ENCODE assay signal across 22 cellular contexts in the genomic region with DNA sequence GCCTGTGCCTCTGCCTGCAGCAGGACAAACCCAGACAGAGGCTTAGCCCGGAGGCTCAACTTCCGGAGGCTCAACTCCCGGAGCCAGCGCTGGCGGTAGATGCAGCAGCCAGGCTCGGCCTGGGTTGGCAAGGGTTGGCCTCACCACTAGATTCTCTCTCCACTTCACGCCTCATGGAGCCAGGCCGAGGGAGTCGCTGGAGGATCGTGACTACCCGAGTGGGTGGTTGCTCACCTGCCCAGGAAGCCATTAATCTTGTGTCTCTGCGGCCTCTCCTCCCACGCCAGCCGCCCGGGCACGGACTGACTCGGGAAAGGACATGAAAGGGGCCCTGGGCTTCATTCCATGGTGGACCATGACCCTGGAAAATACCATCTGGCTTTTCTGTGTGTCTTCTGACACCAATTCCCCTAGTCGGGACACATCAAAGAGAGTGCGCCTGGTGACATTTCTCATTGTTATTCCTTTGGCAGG. TPM values are rescaled to one million over a fixed set of nuclear protein-coding genes. Genes with fewer than 3 reads are reported as not detected.
"Had no signal": no experiment of that assay in that cellular context is flagged by ENCODE, and none has a peak within 500 bp of the region (broad histone marks: within the 10 kb centered on the region; RNA-seq: fewer than 3 reads in every experiment).

No MANE protein-coding gene starts in this region.

- ATAC-seq: right cardiac atrium had no signal

- H3K4me3 ChIP-seq: esophagus squamous epithelium, lung had no signal

- H3K36me3 Mint-ChIP-seq: activated naive CD8-positive, alpha-beta T cell treated with anti-CD3 and anti-CD28 coated beads, Interleukin-2, amount 10 ng/mL, durations not matched to agents 7 days and 5 days; type B pancreatic cell had no signal

- H3K9me3 ChIP-seq: esophagus squamous epithelium, neutrophil had no signal

- H3K9me3 Mint-ChIP-seq: activated B cell treated with CpG ODN at 0.5 μM for 24 hours; activated CD4-positive, alpha-beta T cell treated with anti-CD3 and anti-CD28 coated beads, Interleukin-2, amount 10 ng/mL, durations not matched to agents 24 days and 14 days; activated naive CD8-positive, alpha-beta T cell treated with anti-CD3 and anti-CD28 coated beads, Interleukin-2, amount 10 ng/mL, durations not matched to agents 7 days and 5 days; activated T-helper 1 cell treated with anti-CD3 and anti-CD28 coated beads, Interleukin-12 subunit alpha, Interleukin-12 subunit beta, Interleukin-2, Interleukin-4 antibody, amounts not matched to agents 30 ng/mL and 10 ng/mL and 1 ng/mL, durations not matched to agents 14 hours and 24 hours and 36 hours; type B pancreatic cell had no signal

- H3K27ac Mint-ChIP-seq: activated B cell treated with CpG ODN at 0.5 μM for 24 hours; activated CD4-positive, alpha-beta T cell treated with anti-CD3 and anti-CD28 coated beads, Interleukin-2, amount 10 ng/mL, durations not matched to agents 24 days and 14 days; activated naive CD8-positive, alpha-beta T cell treated with anti-CD3 and anti-CD28 coated beads, Interleukin-2, amount 10 ng/mL, durations not matched to agents 7 days and 5 days; activated T-helper 1 cell treated with anti-CD3 and anti-CD28 coated beads, Interleukin-12 subunit alpha, Interleukin-12 subunit beta, Interleukin-2, Interleukin-4 antibody, amounts not matched to agents 30 ng/mL and 10 ng/mL and 1 ng/mL, durations not matched to agents 14 hours and 24 hours and 36 hours; type B pancreatic cell had no signal

- H3K4me1 Mint-ChIP-seq: activated B cell treated with CpG ODN at 0.5 μM for 24 hours; activated CD4-positive, alpha-beta T cell treated with anti-CD3 and anti-CD28 coated beads, Interleukin-2, amount 10 ng/mL, durations not matched to agents 24 days and 14 days; activated naive CD8-positive, alpha-beta T cell treated with anti-CD3 and anti-CD28 coated beads, Interleukin-2, amount 10 ng/mL, durations not matched to agents 7 days and 5 days had no signal

- H3K4me3 Mint-ChIP-seq: activated B cell treated with CpG ODN at 0.5 μM for 24 hours; activated CD4-positive, alpha-beta T cell treated with anti-CD3 and anti-CD28 coated beads, Interleukin-2, amount 10 ng/mL, durations not matched to agents 24 days and 14 days; activated naive CD8-positive, alpha-beta T cell treated with anti-CD3 and anti-CD28 coated beads, Interleukin-2, amount 10 ng/mL, durations not matched to agents 7 days and 5 days; activated T-helper 1 cell treated with anti-CD3 and anti-CD28 coated beads, Interleukin-12 subunit alpha, Interleukin-12 subunit beta, Interleukin-2, Interleukin-4 antibody, amounts not matched to agents 30 ng/mL and 10 ng/mL and 1 ng/mL, durations not matched to agents 14 hours and 24 hours and 36 hours; type B pancreatic cell had no signal

- H3K27ac ChIP-seq: esophagus squamous epithelium, neutrophil had no signal

- H3K27me3 Mint-ChIP-seq: activated CD4-positive, alpha-beta T cell treated with anti-CD3 and anti-CD28 coated beads, Interleukin-2, amount 10 ng/mL, durations not matched to agents 24 days and 14 days had no signal

- FAIRE-seq: endothelial cell of umbilical vein, small intestine, TTC549 had no signal

- DNase-seq: activated B cell treated with CpG ODN at 0.5 μM for 24 hours; activated CD4-positive, alpha-beta T cell treated with anti-CD3 and anti-CD28 coated beads, Interleukin-2, amount 10 ng/mL, durations not matched to agents 24 days and 14 days; activated naive CD8-positive, alpha-beta T cell treated with anti-CD3 and anti-CD28 coated beads, Interleukin-2, amount 10 ng/mL, durations not matched to agents 7 days and 5 days; anterior cingulate cortex; cortex of kidney; effector CD4-positive, alpha-beta T cell; esophagus squamous epithelium; hippocampal formation; midbrain; right cardiac atrium; small intestine; stimulated activated CD4-positive, alpha-beta T cell treated with anti-CD3 and anti-CD28 coated beads, Interleukin-4, amount 100 ng/mL, for 24 hours; stimulated activated naive CD4-positive, alpha-beta T cell treated with Interleukin-2 at 50 U/mL for 16 hours had no signal

- H3K36me3 ChIP-seq: esophagus squamous epithelium, neutrophil had no signal

- H3K4me1 ChIP-seq: esophagus squamous epithelium had no signal

RNA-seq across cellular contexts. Expression of a gene that starts 20.8 kb away (rescaled TPM):
- total RNA-seq: activated CD8-positive, alpha-beta memory T cell treated with anti-CD3 and anti-CD28 coated beads for 36 hours; endothelial cell of umbilical vein; esophagus squamous epithelium; fibroblast of villous mesenchyme; glomerular endothelial cell had no signal
- polyA plus RNA-seq: endothelial cell of umbilical vein had no signal
